ENCODE assay signal across 2 cellular contexts in genomic region chr5:155311721-155312120, GRCh38.
TF ChIP-seq lines count a peak whose summit lies in the region.

No MANE protein-coding gene starts in this region.

TF ChIP-seq in H1, 55 proteins besides CTCF, POLR2A, EP300 and RAD21:
- TF ChIP-seq BRCA1 (IDR thresholded peaks at IDR 0.05; ENCODE audit: low read depth, low read length) = no peak
- no peak for TF ChIP-seq ZNF274 (IDR thresholded peaks at IDR 0.05; ENCODE audit: borderline replicate concordance, extremely low read depth, low read length)
- TF ChIP-seq GTF2F1 (IDR thresholded peaks at IDR 0.05; ENCODE audit: borderline replicate concordance, low read depth, low read length) = no peak
- TF ChIP-seq TBP (IDR thresholded peaks at IDR 0.05; ENCODE audit: low read depth, low read length) = no peak
- no peak for TF ChIP-seq FOSL1 (IDR thresholded peaks at IDR 0.05; ENCODE audit: insufficient read depth, low read depth, low read length)

TF ChIP-seq in SK-N-SH, 30 proteins besides CTCF, POLR2A, EP300 and RAD21:
- TF ChIP-seq ZBTB33 (IDR thresholded peaks at IDR 0.05; ENCODE audit: borderline replicate concordance, low read depth) (no peak), POLR2AphosphoS5 (IDR thresholded peaks at IDR 0.05; ENCODE audit: low read depth, low read length) (no peak), RXRA (IDR thresholded peaks at IDR 0.05; ENCODE audit: borderline replicate concordance, low read depth) (no peak), PBX3 (IDR thresholded peaks at IDR 0.05) (no peak), FOSL2 (IDR thresholded peaks at IDR 0.05; ENCODE audit: borderline replicate concordance, low read depth) (no peak), TEAD4 (IDR thresholded peaks at IDR 0.05; ENCODE audit: borderline replicate concordance, insufficient read depth) (no peak), CHD2 (IDR thresholded peaks at IDR 0.05; ENCODE audit: low read length, partially characterized antibody) (no peak), ELF1 (IDR thresholded peaks at IDR 0.05) (no peak), GABPA (IDR thresholded peaks at IDR 0.05; ENCODE audit: low read depth) (no peak)
TF ChIP-seq in SK-N-SH: peak in this region for 0.
